Comparison of ENCODE assay signal across 8 cellular contexts in genomic region chr1:47231314-47232186, GRCh38. TPM values are rescaled to one million over a fixed set of nuclear protein-coding genes. Genes with fewer than 3 reads are reported as not detected.
A peak's percentile ranks its signal among the peaks of the same experiment; 100 is the strongest.
DNase-seq lines count a peak whose midpoint lies in the region; ATAC-seq and TF ChIP-seq lines count a peak whose summit lies in the region.
"Had no signal": no experiment of that assay in that cellular context is flagged by ENCODE, and none has a peak within 500 bp of the region (broad histone marks: within the 10 kb centered on the region; RNA-seq: fewer than 3 reads in every experiment).

No MANE protein-coding gene starts in this region.

- H3K9me3 Mint-ChIP-seq in GM23338 (no peaks in the 10 kb centered on the region), type B pancreatic cell (no peaks in the 10 kb centered on the region)

- peaks cover 67% of the 10 kb centered on the region for H3K4me1 ChIP-seq in GM23338 (ENCODE audit: insufficient read depth)
- H3K4me1 ChIP-seq in duodenal mucosa (ENCODE audit: control insufficient read depth in 1 of 2, insufficient read depth in 2 of 2, low read length in 2 of 2): peaks cover 7% of the 10 kb centered on the region in 2 donors
- peaks cover 22% of the 10 kb centered on the region for H3K4me1 ChIP-seq in mesenchymal stem cell (ENCODE audit: control insufficient read depth, insufficient read depth, low read depth, low read length)

- no peak overlapping the region for H3K14ac ChIP-seq in mesenchymal stem cell (ENCODE audit: low read length in 2 of 2)

- H2BK12ac ChIP-seq in mesenchymal stem cell (ENCODE audit: low read length in 2 of 2): no peak overlapping the region

- H2BK5ac ChIP-seq in mesenchymal stem cell (ENCODE audit: low read depth, low read length, poor library complexity, severe bottlenecking): no peak overlapping the region

- intact Hi-C loops in posterior cingulate gyrus (cut with DNase I): no loop called here

- no peak for TF ChIP-seq CTCF in GM23338 (conservative IDR thresholded peaks at IDR 0.05; ENCODE audit: low read depth in 2 of 2)
- TF ChIP-seq CTCF in type B pancreatic cell (conservative IDR thresholded peaks at IDR 0.05): no peak

- peak overlapping the region; percentile 74 for H2AFZ ChIP-seq in GM23338
- H2AFZ ChIP-seq in mesenchymal stem cell (ENCODE audit: low read depth, low read length): no peak overlapping the region

- no peak overlapping the region for H2BK15ac ChIP-seq in mesenchymal stem cell (ENCODE audit: low read depth, poor library complexity, severe bottlenecking)

- peak overlapping the region; percentile 14 for H2AK5ac ChIP-seq in mesenchymal stem cell (ENCODE audit: low read length, severe bottlenecking)

- no peak overlapping the region for H4K8ac ChIP-seq in mesenchymal stem cell (ENCODE audit: low read length)

- peaks cover 100% of the 10 kb centered on the region for H3K27me3 ChIP-seq in GM23338 (ENCODE audit: insufficient read depth)
- H3K27me3 ChIP-seq in duodenal mucosa (ENCODE audit: control insufficient read depth in 1 of 2, insufficient read depth in 2 of 2, low read length in 2 of 2): peaks cover 73 to 80% of the 10 kb centered on the region in 2 donors
- H3K27me3 ChIP-seq in mesenchymal stem cell (ENCODE audit: control insufficient read depth in 1 of 2, insufficient read depth in 1 of 2, low read length in 2 of 2): peaks cover 93 to 95% of the 10 kb centered on the region in 2 experiments

- H3K27me3 Mint-ChIP-seq in GM23338 (ENCODE audit: insufficient read depth, low read depth, poor library complexity): peaks cover 98% of the 10 kb centered on the region
- H3K27me3 Mint-ChIP-seq in type B pancreatic cell: peaks cover 97% of the 10 kb centered on the region

- no peaks in the 10 kb centered on the region for H3K79me1 ChIP-seq in mesenchymal stem cell (replicated peaks; ENCODE audit: low read length, poor library complexity, severe bottlenecking)

- peak overlapping the region; percentile 53 for H3K4me3 ChIP-seq in GM23338
- peak overlapping the region; percentile 47 to 55 for H3K4me3 ChIP-seq in duodenal mucosa (ENCODE audit: low read depth in 1 of 2, low read length in 2 of 2)
- H3K4me3 ChIP-seq in mesenchymal stem cell (ENCODE audit: insufficient read depth in 1 of 2, low read depth in 1 of 2, low read length in 2 of 2): peak overlapping the region in 1 of 2 experiments; percentile 27

- ATAC-seq in GM23338: peak; percentile 23

- under 1% methylated on average over 50 of the region's 60 CpGs for WGBS in mesenchymal stem cell

- H3F3A ChIP-seq in GM23338 (replicated peaks; ENCODE audit: low read depth): peaks cover 24% of the 10 kb centered on the region

- H3K4me2 ChIP-seq in GM23338 (peak overlapping the region; percentile 76), mesenchymal stem cell (ENCODE audit: low read length, poor library complexity, severe bottlenecking) (peak overlapping the region; percentile 58)

- H3K36me3 ChIP-seq in GM23338 (ENCODE audit: insufficient read depth) (no peaks in the 10 kb centered on the region), duodenal mucosa (ENCODE audit: control insufficient read depth in 1 of 2, insufficient read depth in 2 of 2, low read length in 2 of 2) (no peaks in the 10 kb centered on the region), mesenchymal stem cell (ENCODE audit: control insufficient read depth in 1 of 2, insufficient read depth in 2 of 2, low read depth in 1 of 2, low read length in 2 of 2) (no peaks in the 10 kb centered on the region)

- H3K4me3 Mint-ChIP-seq in GM23338 (peak overlapping the region; percentile 71), type B pancreatic cell (peak overlapping the region; percentile 80)

- H3K36me3 Mint-ChIP-seq in GM23338 (ENCODE audit: low read depth): no peaks in the 10 kb centered on the region
- H3K36me3 Mint-ChIP-seq in type B pancreatic cell: peaks cover 7% of the 10 kb centered on the region

- DNase-seq in GM23338 (ENCODE audit: low spot score): peak; percentile 46
- DNase-seq in SKM-1 treated with dmso at 0.1 percent for 144 hours (lab: John Stamatoyannopoulos, UW; ENCODE audit: unreplicated experiment): peak; percentile 15
- peak; percentile 70 for DNase-seq in mesenchymal stem cell
- no peak for DNase-seq in type B pancreatic cell (ENCODE audit: extremely low spot score, unreplicated experiment)
- no peak for DNase-seq in posterior cingulate gyrus
- no peak for DNase-seq in activated gamma-delta T cell treated with Interleukin-2 at 50 U/mL for 16 hours

- H3K27ac Mint-ChIP-seq in GM23338 (no peak overlapping the region), type B pancreatic cell (peak overlapping the region; percentile 86)

- H4K20me1 ChIP-seq in GM23338 (replicated peaks; ENCODE audit: insufficient read depth): peaks cover 26% of the 10 kb centered on the region; the same call in 1 of the 2 replicates

- peaks cover 58% of the 10 kb centered on the region for H3K4me1 Mint-ChIP-seq in GM23338
- peaks cover 5% of the 10 kb centered on the region for H3K4me1 Mint-ChIP-seq in type B pancreatic cell (ENCODE audit: unreplicated experiment)

- H3K23ac ChIP-seq in mesenchymal stem cell (ENCODE audit: low read length in 2 of 2): peak overlapping the region in 1 of 2 experiments; percentile 95

- no peaks in the 10 kb centered on the region for H3K9me3 ChIP-seq in duodenal mucosa (ENCODE audit: control insufficient read depth in 1 of 2, low read length in 2 of 2)
- peaks cover 6% of the 10 kb centered on the region for H3K9me3 ChIP-seq in mesenchymal stem cell (ENCODE audit: control insufficient read depth, low read length)

- no peak overlapping the region for H3K27ac ChIP-seq in GM23338 (ENCODE audit: low read depth)
- H3K27ac ChIP-seq in duodenal mucosa (ENCODE audit: low read depth, low read length): peak overlapping the region; percentile 8
- H3K27ac ChIP-seq in mesenchymal stem cell (ENCODE audit: low read length, poor library complexity, severe bottlenecking): no peak overlapping the region

- H3K79me2 ChIP-seq in GM23338 (replicated peaks; ENCODE audit: insufficient read depth): no peaks in the 10 kb centered on the region

- no peak overlapping the region for H3K9ac ChIP-seq in duodenal mucosa (ENCODE audit: low read depth in 1 of 2, low read length in 2 of 2)
- no peak overlapping the region for H3K9ac ChIP-seq in mesenchymal stem cell (ENCODE audit: low read length)

- no peak overlapping the region for H3K4ac ChIP-seq in mesenchymal stem cell (ENCODE audit: low read depth in 1 of 2, low read length in 2 of 2)

- no peak overlapping the region for H4K91ac ChIP-seq in mesenchymal stem cell (ENCODE audit: low read length)

- no peak overlapping the region for H2BK120ac ChIP-seq in mesenchymal stem cell (ENCODE audit: low read depth, low read length)

- peak overlapping the region in 1 of 2 experiments; percentile 28 for H3K18ac ChIP-seq in mesenchymal stem cell (ENCODE audit: low read depth in 1 of 2, low read length in 2 of 2)

- H3K9me2 ChIP-seq in GM23338 (ENCODE audit: insufficient read depth): no peaks in the 10 kb centered on the region

TF ChIP-seq in GM23338, 12 proteins besides CTCF, POLR2A, EP300 and RAD21 (continues in another document):
- no peak for TF ChIP-seq NANOG (IDR thresholded peaks at IDR 0.05; ENCODE audit: borderline replicate concordance)

RNA-seq across cellular contexts. Expression of gene TAL1, which starts 0.5 kb away (rescaled TPM):
- not detected in 2 replicates for total RNA-seq in GM23338 (2014; rRNA removed; shearing (Covaris generic))
- polyA plus RNA-seq in GM23338 (2016; fragmentation: Nextera tagmentation; extraction: Ambion mirVana): not detected in 2 replicates
- polyA plus RNA-seq in mesenchymal stem cell (2013, experiment 1 of 2): not detected
- not detected for polyA plus RNA-seq in mesenchymal stem cell (2013, experiment 2 of 2)
- total RNA-seq in type B pancreatic cell (ENCODE audit: low replicate concordance): not detected in 2 replicates

RNA-seq across cellular contexts. Expression of gene PDZK1IP1, which starts 41.7 kb away (rescaled TPM):
- total RNA-seq in GM23338 (2014; rRNA removed; shearing (Covaris generic)): not detected in 2 replicates
- not detected in 2 replicates for polyA plus RNA-seq in GM23338 (2016; fragmentation: Nextera tagmentation; extraction: Ambion mirVana)
- polyA plus RNA-seq in mesenchymal stem cell (2013, experiment 1 of 2): not detected
- not detected for polyA plus RNA-seq in mesenchymal stem cell (2013, experiment 2 of 2)
- not detected in 2 replicates for total RNA-seq in type B pancreatic cell (ENCODE audit: low replicate concordance)
- total RNA-seq: SK-MEL-5 had no signal

Comparison
In these comparisons a context has a peak if more than half of its experiments do, and no peak if none do; other contexts are left out.
1. DNase-seq: peak in GM23338 (single experiment), SKM-1 treated with dmso at 0.1 percent for 144 hours (single experiment) and mesenchymal stem cell (single experiment); none in type B pancreatic cell (single experiment), posterior cingulate gyrus (0 of 10) and activated gamma-delta T cell treated with Interleukin-2 at 50 U/mL for 16 hours (single experiment).